ENCODE assay signal across 17 cellular contexts in genomic region chr7:151505836-151506468, GRCh38.
"Had no signal": no experiment of that assay in that cellular context is flagged by ENCODE, and none has a peak within 500 bp of the region (broad histone marks: within the 10 kb centered on the region; RNA-seq: fewer than 3 reads in every experiment).

No MANE protein-coding gene starts in this region.

- H3K27ac ChIP-seq: body of pancreas, right lobe of liver, testis, upper lobe of right lung had no signal

- H3K27ac Mint-ChIP-seq: activated CD4-positive, alpha-beta memory T cell treated with anti-CD3 and anti-CD28 coated beads for 36 hours; activated CD8-positive, alpha-beta memory T cell treated with anti-CD3 and anti-CD28 coated beads, Interleukin-2, amount 10 ng/mL, durations not matched to agents 7 days and 5 days; activated naive CD4-positive, alpha-beta T cell treated with anti-CD3 and anti-CD28 coated beads, Interleukin-2, amount 50 U/mL, for 24 hours; activated T-cell treated with anti-CD3 and anti-CD28 coated beads, Interleukin-2, amount 50 U/mL, for 24 hours; stimulated activated naive CD8-positive, alpha-beta T cell treated with anti-CD3 and anti-CD28 coated beads, Interleukin-15, Interleukin-2, amounts not matched to agents 100 ng/mL and 50 ng/mL, for 24 hours had no signal

- H3K9me3 Mint-ChIP-seq: activated CD4-positive, alpha-beta memory T cell treated with anti-CD3 and anti-CD28 coated beads for 36 hours; activated naive CD4-positive, alpha-beta T cell treated with anti-CD3 and anti-CD28 coated beads, Interleukin-2, amount 50 U/mL, for 24 hours; activated T-cell treated with anti-CD3 and anti-CD28 coated beads, Interleukin-2, amount 50 U/mL, for 24 hours; effector memory CD8-positive, alpha-beta T cell; immature natural killer cell; stimulated activated naive CD8-positive, alpha-beta T cell treated with anti-CD3 and anti-CD28 coated beads, Interleukin-15, Interleukin-2, amounts not matched to agents 100 ng/mL and 50 ng/mL, for 24 hours had no signal

- H3K4me3 Mint-ChIP-seq: activated CD4-positive, alpha-beta memory T cell treated with anti-CD3 and anti-CD28 coated beads for 36 hours; activated CD8-positive, alpha-beta memory T cell treated with anti-CD3 and anti-CD28 coated beads, Interleukin-2, amount 10 ng/mL, durations not matched to agents 7 days and 5 days; activated naive CD4-positive, alpha-beta T cell treated with anti-CD3 and anti-CD28 coated beads, Interleukin-2, amount 50 U/mL, for 24 hours; activated T-cell treated with anti-CD3 and anti-CD28 coated beads, Interleukin-2, amount 50 U/mL, for 24 hours; effector memory CD8-positive, alpha-beta T cell; neural crest cell; stimulated activated naive CD8-positive, alpha-beta T cell treated with anti-CD3 and anti-CD28 coated beads, Interleukin-15, Interleukin-2, amounts not matched to agents 100 ng/mL and 50 ng/mL, for 24 hours had no signal

- DNase-seq: activated CD4-positive, alpha-beta memory T cell treated with anti-CD3 and anti-CD28 coated beads for 36 hours; activated CD4-positive, alpha-beta T cell treated with anti-CD3 and anti-CD28 coated beads for 1 hour; activated CD8-positive, alpha-beta memory T cell treated with anti-CD3 and anti-CD28 coated beads, Interleukin-2, amount 10 ng/mL, durations not matched to agents 7 days and 5 days; activated effector memory CD4-positive, alpha-beta T cell treated with Interleukin-2 at 50 U/mL for 16 hours; activated T-cell treated with anti-CD3 and anti-CD28 coated beads, Interleukin-2, amount 50 U/mL, for 24 hours; body of pancreas; dermis blood vessel endothelial cell; effector memory CD8-positive, alpha-beta T cell; immature natural killer cell; left cardiac atrium; right lobe of liver; testis; upper lobe of right lung had no signal

- H3K4me3 ChIP-seq: body of pancreas, prostate gland, right lobe of liver, testis, upper lobe of right lung had no signal

- H3K36me3 ChIP-seq: prostate gland, right lobe of liver, upper lobe of right lung had no signal

- H3K9me3 ChIP-seq: body of pancreas, prostate gland, right lobe of liver, testis, upper lobe of right lung had no signal

- ATAC-seq: body of pancreas; effector memory CD8-positive, alpha-beta T cell; right lobe of liver; upper lobe of right lung had no signal

- H3K27me3 Mint-ChIP-seq: activated CD4-positive, alpha-beta memory T cell treated with anti-CD3 and anti-CD28 coated beads for 36 hours; activated CD8-positive, alpha-beta memory T cell treated with anti-CD3 and anti-CD28 coated beads, Interleukin-2, amount 10 ng/mL, durations not matched to agents 7 days and 5 days; activated naive CD4-positive, alpha-beta T cell treated with anti-CD3 and anti-CD28 coated beads, Interleukin-2, amount 50 U/mL, for 24 hours; activated T-cell treated with anti-CD3 and anti-CD28 coated beads, Interleukin-2, amount 50 U/mL, for 24 hours; effector memory CD8-positive, alpha-beta T cell; stimulated activated naive CD8-positive, alpha-beta T cell treated with anti-CD3 and anti-CD28 coated beads, Interleukin-15, Interleukin-2, amounts not matched to agents 100 ng/mL and 50 ng/mL, for 24 hours had no signal

- H3K36me3 Mint-ChIP-seq: immature natural killer cell had no signal

- H3K27me3 ChIP-seq: body of pancreas, right lobe of liver, testis, upper lobe of right lung had no signal
